Comparison of ENCODE assay signal across 17 cellular contexts in the genomic region with DNA sequence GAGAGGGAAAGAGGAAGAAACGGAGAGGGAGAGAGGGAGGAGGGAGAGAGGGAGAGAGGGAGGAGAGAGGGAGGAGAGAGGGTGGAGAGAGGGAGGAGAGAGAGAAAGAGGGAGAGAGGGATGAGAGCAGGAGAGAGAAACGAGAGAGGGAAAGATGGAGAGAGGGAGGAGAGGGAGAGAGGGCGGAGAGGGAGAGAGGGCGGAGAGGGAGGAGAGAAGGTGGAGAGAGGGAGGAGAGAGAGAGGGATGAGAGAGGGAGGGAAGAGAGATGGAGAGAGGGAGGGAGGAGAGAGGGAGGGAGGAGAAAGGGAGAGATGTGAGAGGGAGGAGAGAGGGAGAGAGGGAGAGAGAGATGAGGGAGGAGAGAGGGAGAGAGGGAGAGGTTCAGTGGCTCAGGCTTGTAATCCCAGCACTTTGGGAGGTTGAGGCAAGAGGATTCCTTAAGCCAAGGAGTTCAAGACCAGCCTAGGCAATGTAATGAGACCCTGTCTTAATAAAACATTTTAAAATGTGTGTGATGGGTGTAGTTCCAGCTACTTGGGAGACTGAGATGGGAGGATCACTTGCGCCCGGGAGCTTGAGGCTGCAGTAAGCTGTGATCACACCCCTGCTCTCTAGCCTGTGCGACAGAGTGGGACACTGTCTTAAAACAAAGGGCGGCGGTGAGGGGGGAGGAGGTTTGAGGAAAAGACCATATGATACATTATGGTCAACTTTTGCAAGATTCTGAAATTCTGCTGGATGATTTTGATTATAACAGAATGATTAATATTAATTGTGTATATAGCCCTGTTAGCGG. TPM values are rescaled to one million over a fixed set of nuclear protein-coding genes. Genes with fewer than 3 reads are reported as not detected.
DNase-seq lines count a peak whose midpoint lies in the region; ATAC-seq, FAIRE-seq and TF ChIP-seq lines count a peak whose summit lies in the region.
"Had no signal": no experiment of that assay in that cellular context is flagged by ENCODE, and none has a peak within 500 bp of the region (broad histone marks: within the 10 kb centered on the region; RNA-seq: fewer than 3 reads in every experiment).

No MANE protein-coding gene starts in this region.

- intact Hi-C loops in HepG2 (cut with micrococcal nuclease; ENCODE audit: unreplicated experiment) = no loop called here

- H3K4me1 ChIP-seq in A549 = peaks cover 43% of the 10 kb centered on the region
- H3K4me1 ChIP-seq in GM23338 (ENCODE audit: insufficient read depth) = peaks cover 7% of the 10 kb centered on the region; the same call in 1 of the 2 replicates
- peaks cover 17% of the 10 kb centered on the region for H3K4me1 ChIP-seq in adipocyte (ENCODE audit: control insufficient read depth, insufficient read depth, low read length)
- H3K4me1 ChIP-seq in HepG2 (ENCODE audit: insufficient read depth, low read length) = peaks cover 24% of the 10 kb centered on the region

- H3K27me3 ChIP-seq in GM23338 (ENCODE audit: insufficient read depth) (no peaks in the 10 kb centered on the region), adipocyte (replicated peaks; ENCODE audit: control insufficient read depth, insufficient read depth, low read length) (no peaks in the 10 kb centered on the region), HepG2 (ENCODE audit: control insufficient read depth in 1 of 2, insufficient read depth in 2 of 2, low read length in 2 of 2) (peaks cover 0 to 5% of the 10 kb centered on the region in 2 experiments; a peak in 1 of 5 replicates)
- H3K27me3 ChIP-seq: body of pancreas, pancreas, transverse colon had no signal

- 17% methylated on average over 10 of the region's 10 CpGs for WGBS in A549 (ENCODE audit: missing lambda C conversion rate)
- 11% methylated on average over 10 of the region's 10 CpGs for WGBS in HepG2 (ENCODE audit: low lambda C conversion rate)

- ATAC-seq in A549 (peak; percentile 76 to 82), GM23338 (no peak; the same call in 2 of the 3 replicates), HepG2 (peak; percentile 75), HG03457 (IDR thresholded peaks at IDR 0.05; ENCODE audit: unreplicated experiment) (no peak), GM21381 (IDR thresholded peaks at IDR 0.05; ENCODE audit: unreplicated experiment) (no peak)
- ATAC-seq: activated CD4-positive, alpha-beta T cell treated with anti-CD3 and anti-CD28 coated beads for 36 hours had no signal

- H3K27ac ChIP-seq in A549 (peak overlapping the region; percentile 80 to 87), GM23338 (ENCODE audit: low read depth) (no peak overlapping the region), HepG2 (ENCODE audit: extremely low read length, insufficient read depth, low read length) (no peak overlapping the region)
- H3K27ac ChIP-seq: transverse colon had no signal

- CTCF ChIA-PET in A549 (lab: Yijun Ruan, JAX) = interaction anchor here (0.8 to 1.6 kb wide), 2 partner anchors 11 to 21 kb away, joined by 3 to 9 read pairs; no protein-coding TSS in a partner anchor
- CTCF ChIA-PET in HepG2 (lab: Yijun Ruan, JAX; ENCODE audit: low intra/inter-chr PET ratio, low total read pairs) = no interaction called here

- no peaks in the 10 kb centered on the region for H3K36me3 Mint-ChIP-seq in GM23338 (ENCODE audit: low read depth)

- H2AFZ ChIP-seq in GM23338 (peak overlapping the region; percentile 84), HepG2 (ENCODE audit: low read length) (no peak overlapping the region)

- H4K20me1 ChIP-seq in GM23338 (replicated peaks; ENCODE audit: insufficient read depth) = no peaks in the 10 kb centered on the region
- no peaks in the 10 kb centered on the region for H4K20me1 ChIP-seq in HepG2 (ENCODE audit: insufficient read depth, low read length)

- POLR2A ChIA-PET in A549 (lab: Yijun Ruan, JAX) = interaction anchor here (1.1 to 1.5 kb wide), 2 partner anchors 32 to 48 kb away, joined by 3 to 12 read pairs; no protein-coding TSS in a partner anchor
- POLR2A ChIA-PET in HepG2 (lab: Yijun Ruan, JAX) = no interaction called here

- H3K79me2 ChIP-seq in GM23338 (replicated peaks; ENCODE audit: insufficient read depth) (no peaks in the 10 kb centered on the region), HepG2 (ENCODE audit: insufficient read depth, low read length) (no peaks in the 10 kb centered on the region)

- H3K9ac ChIP-seq in adipocyte (ENCODE audit: low read length) (no peak overlapping the region), HepG2 (ENCODE audit: insufficient read depth, low read depth, low read length) (no peak overlapping the region)

- TF ChIP-seq EP300 in A549 (IDR thresholded peaks at IDR 0.05) (no peak), HepG2 (IDR thresholded peaks at IDR 0.05; ENCODE audit: low read depth in 2 of 2, low read length in 2 of 2) (no peak), HepG2 (CRISPR knock-in tag; IDR thresholded peaks at IDR 0.05; ENCODE audit: borderline replicate concordance) (no peak)

- H3K27ac Mint-ChIP-seq in GM23338 = no peak overlapping the region
- H3K27ac Mint-ChIP-seq: activated CD4-positive, alpha-beta T cell treated with anti-CD3 and anti-CD28 coated beads for 36 hours; dendritic cell treated with granulocyte-macrophage colony-stimulating factor and Interleukin-4, amounts not matched to agents 40 ng/mL and 50 ng/mL, for 4 days had no signal

- H3K4me2 ChIP-seq in A549 (peak overlapping the region; percentile 65), GM23338 (no peak overlapping the region), HepG2 (ENCODE audit: low read depth, low read length) (peak overlapping the region; percentile 78)

- peak overlapping the region; percentile 7 for H3K4me3 ChIP-seq in A549
- no peak overlapping the region for H3K4me3 ChIP-seq in GM23338
- peak overlapping the region; percentile 54 for H3K4me3 ChIP-seq in adipocyte (ENCODE audit: low read length)
- peak overlapping the region in 1 of 3 experiments; percentile 52; a peak in 1 of 6 replicates for H3K4me3 ChIP-seq in HepG2 (replicated peaks in 1 of 3; ENCODE audit: insufficient read depth in 1 of 3, low read depth in 2 of 3, low read length in 3 of 3)
- H3K4me3 ChIP-seq: body of pancreas, pancreas had no signal

- FAIRE-seq in A549 (lab: Jason Lieb, UNC) (no peak), HepG2 (lab: Jason Lieb, UNC) (no peak)
- FAIRE-seq: pancreas, small intestine had no signal

- in situ Hi-C loops in HepG2 (cut with HindIII; ENCODE audit: extremely low pct_ligation_motif_present, low pct_unique_long_range_greater_than_20kb) = no loop called here

- H3K36me3 ChIP-seq in GM23338 (ENCODE audit: insufficient read depth) (no peaks in the 10 kb centered on the region), adipocyte (ENCODE audit: control insufficient read depth, insufficient read depth, low read length, severe bottlenecking) (no peaks in the 10 kb centered on the region), HepG2 (replicated peaks in 1 of 2; ENCODE audit: control insufficient read depth in 1 of 2, insufficient read depth in 2 of 2, low read length in 2 of 2) (no peaks in the 10 kb centered on the region)
- H3K36me3 ChIP-seq: pancreas, transverse colon had no signal

- H3K27me3 Mint-ChIP-seq in GM23338 (ENCODE audit: insufficient read depth, low read depth, poor library complexity) = peaks cover 1% of the 10 kb centered on the region

- DNase-seq in A549 (ENCODE audit: low read depth in 1 of 2, low spot score in 1 of 2) (peak in 1 of 2 experiments; percentile 84), GM23338 (ENCODE audit: low spot score) (peak; percentile 11), adipocyte (ENCODE audit: low read depth) (no peak), HepG2 (ENCODE audit: low spot score) (no peak), SW480 (ENCODE audit: low spot score) (no peak), NCI-H187 (lab: John Stamatoyannopoulos, UW) (no peak)
- DNase-seq: activated CD4-positive, alpha-beta T cell treated with anti-CD3 and anti-CD28 coated beads for 36 hours; activated naive CD4-positive, alpha-beta T cell treated with Interleukin-2 at 50 U/mL for 16 hours; NCI-H187 treated with DMSO at 0.1 percent for 48 hours had no signal

- peaks cover 11% of the 10 kb centered on the region for H3K4me1 Mint-ChIP-seq in GM23338
- H3K4me1 Mint-ChIP-seq: activated CD4-positive, alpha-beta T cell treated with anti-CD3 and anti-CD28 coated beads for 36 hours had no signal

- TF ChIP-seq RAD21 in A549 (conservative IDR thresholded peaks at IDR 0.05 in 1 of 2, IDR thresholded peaks at IDR 0.05 in 1 of 2) = no peak
- no peak for TF ChIP-seq RAD21 in HepG2 (CRISPR knock-in tag; IDR thresholded peaks at IDR 0.05)

- H3K9me3 Mint-ChIP-seq in GM23338 = no peaks in the 10 kb centered on the region
- H3K9me3 Mint-ChIP-seq: dendritic cell treated with granulocyte-macrophage colony-stimulating factor and Interleukin-4, amounts not matched to agents 40 ng/mL and 50 ng/mL, for 4 days had no signal

- no TSS peak for BruUV-seq in HepG2 (replicated peaks; lab: Mats Ljungman, UMichigan)

- H3K4me3 Mint-ChIP-seq in GM23338 = no peak overlapping the region
- H3K4me3 Mint-ChIP-seq: activated CD4-positive, alpha-beta T cell treated with anti-CD3 and anti-CD28 coated beads for 36 hours; dendritic cell treated with granulocyte-macrophage colony-stimulating factor and Interleukin-4, amounts not matched to agents 40 ng/mL and 50 ng/mL, for 4 days had no signal

- no peaks in the 10 kb centered on the region for H3K9me2 ChIP-seq in GM23338 (ENCODE audit: insufficient read depth)

- TF ChIP-seq CTCF in A549 (IDR thresholded peaks at IDR 0.05) (no peak), GM23338 (conservative IDR thresholded peaks at IDR 0.05; ENCODE audit: low read depth in 2 of 2) (no peak), HepG2 (CRISPR knock-in tag; IDR thresholded peaks at IDR 0.05) (no peak)

- TF ChIP-seq POLR2A in A549 (IDR thresholded peaks at IDR 0.05; ENCODE audit: low read length) (no peak), HepG2 (IDR thresholded peaks at IDR 0.05; ENCODE audit: insufficient read depth in 1 of 2, low read depth in 2 of 2, low read length in 2 of 2) (no peak)

- no peaks in the 10 kb centered on the region for H3F3A ChIP-seq in GM23338 (replicated peaks; ENCODE audit: low read depth)

- H3K9me3 ChIP-seq in A549 (no peaks in the 10 kb centered on the region), adipocyte (ENCODE audit: control insufficient read depth, low read length) (no peaks in the 10 kb centered on the region), HepG2 (ENCODE audit: low read length) (no peaks in the 10 kb centered on the region)
- H3K9me3 ChIP-seq: body of pancreas, pancreas, transverse colon had no signal

RNA-seq across cellular contexts. Expression of a gene that starts 21.3 kb away (rescaled TPM):
- polyA plus RNA-seq in A549 (2011; rRNA removed) (45.8 and 66.3 TPM in 2 replicates), A549 (2017; fragmentation: RNase III; extraction: RNeasy Plus Mini Kit Qiagen cat#74134 plus additional on column Dnase treatment) (204 to 221 TPM (median 204 TPM) in 3 replicates), GM23338 (2016; fragmentation: Nextera tagmentation; extraction: Ambion mirVana) (458 and 475 TPM in 2 replicates), HepG2 (2011; rRNA removed) (24.3 and 31.7 TPM in 2 replicates)
- polyA plus RNA-seq in A549 (2012; cell fraction: cytosol; rRNA removed) = 105 and 161 TPM in 2 replicates
- 22.7 and 23.3 TPM in 2 replicates for polyA plus RNA-seq in A549 (2012; cell fraction: nucleus; rRNA removed)
- 15.3 and 16.7 TPM in 2 replicates for polyA minus RNA-seq in A549 (2011; rRNA and poly(A)+ RNA removed)
- 31.1 and 35.4 TPM in 2 replicates for total RNA-seq in GM23338 (2014; rRNA removed; shearing (Covaris generic))
- 77.2 and 94.7 TPM in 2 replicates for total RNA-seq in HepG2 (2016; rRNA removed; fragmentation: Illumina TruSeq; extraction: Trizol)
- total RNA-seq in HepG2 (2016; cell fraction: cytosol; rRNA removed; fragmentation: Illumina TruSeq; extraction: Trizol; ENCODE audit: low read depth) = 26.9 and 33.1 TPM in 2 replicates
- 81.2 and 98.9 TPM in 2 replicates for total RNA-seq in HepG2 (2016; cell fraction: insoluble cytoplasmic fraction; rRNA removed; fragmentation: Illumina TruSeq; extraction: Trizol)
- 44.1 and 49.3 TPM in 2 replicates for total RNA-seq in HepG2 (2016; cell fraction: membrane; rRNA removed; fragmentation: Illumina TruSeq; extraction: Trizol)
- 43.9 and 45.5 TPM in 2 replicates for total RNA-seq in HepG2 (2016; cell fraction: nucleus; rRNA removed; fragmentation: Illumina TruSeq; extraction: Trizol)
- polyA plus RNA-seq in HepG2 (2011; cell fraction: cytosol; rRNA removed) = 12.6 and 12.9 TPM in 2 replicates
- polyA plus RNA-seq in HepG2 (2011; cell fraction: nucleus; rRNA removed) = 5.8 TPM in 2 replicates
- polyA plus RNA-seq in HepG2 (2012) = 42.8 and 62.0 TPM in 2 replicates
- 44.6 and 58.9 TPM in 2 replicates for polyA plus RNA-seq in HepG2 (2016; cell fraction: cytosol; fragmentation: Illumina TruSeq; extraction: Trizol; ENCODE audit: low read depth)
- polyA plus RNA-seq in HepG2 (2016; cell fraction: insoluble cytoplasmic fraction; fragmentation: Illumina TruSeq; extraction: Trizol; ENCODE audit: low read depth) = 161 and 181 TPM in 2 replicates
- 62.3 and 79.4 TPM in 2 replicates for polyA plus RNA-seq in HepG2 (2016; cell fraction: membrane; fragmentation: Illumina TruSeq; extraction: Trizol; ENCODE audit: low read depth)
- polyA plus RNA-seq in HepG2 (2016; cell fraction: nucleus; fragmentation: Illumina TruSeq; extraction: Trizol; ENCODE audit: insufficient read depth, low read depth) = 67.6 and 85.9 TPM in 2 replicates
- polyA minus RNA-seq in HepG2 (2011; rRNA and poly(A)+ RNA removed; ENCODE audit: low replicate concordance) = 6.8 and 8.3 TPM in 2 replicates
- polyA minus RNA-seq in HepG2 (2011; cell fraction: cytosol; rRNA and poly(A)+ RNA removed) = 5.1 and 7.6 TPM in 2 replicates
- polyA minus RNA-seq in HepG2 (2011; cell fraction: nucleus; rRNA and poly(A)+ RNA removed) = 24.0 and 29.7 TPM in 2 replicates

RNA-seq across cellular contexts. Expression of a gene that starts 46.9 kb away (rescaled TPM):
- 132 and 168 TPM in 2 replicates for polyA plus RNA-seq in A549 (2011; rRNA removed)
- polyA plus RNA-seq in A549 (2012; cell fraction: cytosol; rRNA removed) = 63.1 and 77.4 TPM in 2 replicates
- 77.0 and 82.3 TPM in 2 replicates for polyA plus RNA-seq in A549 (2012; cell fraction: nucleus; rRNA removed)
- 36.9 to 37.3 TPM (median 37.1 TPM) in 3 replicates for polyA plus RNA-seq in A549 (2017; fragmentation: RNase III; extraction: RNeasy Plus Mini Kit Qiagen cat#74134 plus additional on column Dnase treatment)
- 274 and 323 TPM in 2 replicates for polyA minus RNA-seq in A549 (2011; rRNA and poly(A)+ RNA removed)
- total RNA-seq in GM23338 (2014; rRNA removed; shearing (Covaris generic)) = 3.3 and 3.8 TPM in 2 replicates
- polyA plus RNA-seq in GM23338 (2016; fragmentation: Nextera tagmentation; extraction: Ambion mirVana) = 0.89 and 1.5 TPM in 2 replicates
- total RNA-seq in HepG2 (2016; rRNA removed; fragmentation: Illumina TruSeq; extraction: Trizol) = 9.5 and 11.5 TPM in 2 replicates
- 1.3 and 1.5 TPM in 2 replicates for total RNA-seq in HepG2 (2016; cell fraction: cytosol; rRNA removed; fragmentation: Illumina TruSeq; extraction: Trizol; ENCODE audit: low read depth)
- 8.3 and 13.6 TPM in 2 replicates for total RNA-seq in HepG2 (2016; cell fraction: insoluble cytoplasmic fraction; rRNA removed; fragmentation: Illumina TruSeq; extraction: Trizol)
- total RNA-seq in HepG2 (2016; cell fraction: membrane; rRNA removed; fragmentation: Illumina TruSeq; extraction: Trizol) = 5.1 and 5.6 TPM in 2 replicates
- total RNA-seq in HepG2 (2016; cell fraction: nucleus; rRNA removed; fragmentation: Illumina TruSeq; extraction: Trizol) = 13.7 and 18.2 TPM in 2 replicates
- 7.8 and 9.6 TPM in 2 replicates for polyA plus RNA-seq in HepG2 (2011; rRNA removed)
- 7.1 and 7.6 TPM in 2 replicates for polyA plus RNA-seq in HepG2 (2011; cell fraction: cytosol; rRNA removed)
- 4.4 and 6.7 TPM in 2 replicates for polyA plus RNA-seq in HepG2 (2011; cell fraction: nucleus; rRNA removed)
- 5.3 and 6.6 TPM in 2 replicates for polyA plus RNA-seq in HepG2 (2012)
- polyA plus RNA-seq in HepG2 (2016; cell fraction: cytosol; fragmentation: Illumina TruSeq; extraction: Trizol; ENCODE audit: low read depth) = 1.1 and 1.3 TPM in 2 replicates
- polyA plus RNA-seq in HepG2 (2016; cell fraction: insoluble cytoplasmic fraction; fragmentation: Illumina TruSeq; extraction: Trizol; ENCODE audit: low read depth) = 8.4 and 8.8 TPM in 2 replicates
- 3.4 and 3.5 TPM in 2 replicates for polyA plus RNA-seq in HepG2 (2016; cell fraction: membrane; fragmentation: Illumina TruSeq; extraction: Trizol; ENCODE audit: low read depth)
- 19.5 and 23.9 TPM in 2 replicates for polyA plus RNA-seq in HepG2 (2016; cell fraction: nucleus; fragmentation: Illumina TruSeq; extraction: Trizol; ENCODE audit: insufficient read depth, low read depth)
- polyA minus RNA-seq in HepG2 (2011; rRNA and poly(A)+ RNA removed; ENCODE audit: low replicate concordance) = 31.5 and 36.2 TPM in 2 replicates
- 6.3 and 7.2 TPM in 2 replicates for polyA minus RNA-seq in HepG2 (2011; cell fraction: cytosol; rRNA and poly(A)+ RNA removed)
- 9.5 and 11.9 TPM in 2 replicates for polyA minus RNA-seq in HepG2 (2011; cell fraction: nucleus; rRNA and poly(A)+ RNA removed)
- total RNA-seq: activated CD4-positive, alpha-beta T cell treated with anti-CD3 and anti-CD28 coated beads for 36 hours; T-helper 2 cell treated with Interferon-gamma antibody and Interleukin-4, amounts not matched to agents 100 ng/mL and 5 ng/mL, for 36 hours had no signal

Comparison
In these comparisons a context has a peak if more than half of its experiments do, and no peak if none do; other contexts are left out.
1. ATAC-seq: peak in A549 (2 of 2) and HepG2 (single experiment); none in GM23338 (single experiment), HG03457 (single experiment) and GM21381 (single experiment).
2. H3K27ac ChIP-seq: peak in A549 (2 of 2); none in GM23338 (single experiment) and HepG2 (single experiment).